In the genomic region with DNA sequence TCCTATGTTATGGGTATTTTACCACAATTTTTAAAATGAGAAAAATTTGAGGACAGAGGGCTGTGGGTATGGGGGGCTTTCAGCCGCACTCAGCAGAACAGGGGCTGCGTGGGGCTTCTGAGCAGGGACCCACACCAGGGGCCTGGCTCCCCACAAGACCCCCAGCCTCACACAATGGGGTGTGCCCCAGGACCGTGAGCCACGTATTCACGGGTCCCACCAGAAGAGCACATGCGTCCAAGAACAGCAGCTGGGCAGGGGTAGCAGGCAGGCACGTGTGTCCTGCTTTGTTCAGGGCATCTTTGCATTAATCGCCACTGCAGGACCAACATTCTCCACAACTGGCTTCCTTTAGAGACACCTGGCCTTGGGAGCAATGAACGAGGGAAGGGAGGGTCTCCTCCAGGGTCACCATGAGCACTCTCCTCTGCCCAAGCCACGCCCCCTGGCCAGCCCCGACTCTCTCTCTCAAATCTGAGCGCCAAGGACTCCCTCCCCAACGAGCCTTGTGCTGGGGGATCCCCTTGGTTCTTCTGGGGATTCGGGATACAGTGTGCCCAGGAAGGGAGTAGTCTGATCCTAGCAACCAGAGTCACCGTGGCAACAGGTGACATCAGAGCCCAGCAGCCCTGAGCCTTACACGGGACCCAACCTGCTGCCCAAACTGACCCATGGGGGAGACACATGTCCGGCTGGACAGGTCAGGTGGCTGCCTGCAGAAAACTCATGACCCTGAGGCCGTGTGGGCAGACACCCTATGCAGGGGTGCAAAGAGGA, we compare ENCODE assay signal across 1 cellular context.
TF ChIP-seq lines count a peak whose summit lies in the region.

No MANE protein-coding gene starts in this region.

TF ChIP-seq in SK-N-SH treated with all-trans-retinoic acid at 6 μM for 48 hours, 23 proteins besides CTCF, POLR2A, EP300 and RAD21 (continued from another document):
- TF ChIP-seq, protein P1, sequence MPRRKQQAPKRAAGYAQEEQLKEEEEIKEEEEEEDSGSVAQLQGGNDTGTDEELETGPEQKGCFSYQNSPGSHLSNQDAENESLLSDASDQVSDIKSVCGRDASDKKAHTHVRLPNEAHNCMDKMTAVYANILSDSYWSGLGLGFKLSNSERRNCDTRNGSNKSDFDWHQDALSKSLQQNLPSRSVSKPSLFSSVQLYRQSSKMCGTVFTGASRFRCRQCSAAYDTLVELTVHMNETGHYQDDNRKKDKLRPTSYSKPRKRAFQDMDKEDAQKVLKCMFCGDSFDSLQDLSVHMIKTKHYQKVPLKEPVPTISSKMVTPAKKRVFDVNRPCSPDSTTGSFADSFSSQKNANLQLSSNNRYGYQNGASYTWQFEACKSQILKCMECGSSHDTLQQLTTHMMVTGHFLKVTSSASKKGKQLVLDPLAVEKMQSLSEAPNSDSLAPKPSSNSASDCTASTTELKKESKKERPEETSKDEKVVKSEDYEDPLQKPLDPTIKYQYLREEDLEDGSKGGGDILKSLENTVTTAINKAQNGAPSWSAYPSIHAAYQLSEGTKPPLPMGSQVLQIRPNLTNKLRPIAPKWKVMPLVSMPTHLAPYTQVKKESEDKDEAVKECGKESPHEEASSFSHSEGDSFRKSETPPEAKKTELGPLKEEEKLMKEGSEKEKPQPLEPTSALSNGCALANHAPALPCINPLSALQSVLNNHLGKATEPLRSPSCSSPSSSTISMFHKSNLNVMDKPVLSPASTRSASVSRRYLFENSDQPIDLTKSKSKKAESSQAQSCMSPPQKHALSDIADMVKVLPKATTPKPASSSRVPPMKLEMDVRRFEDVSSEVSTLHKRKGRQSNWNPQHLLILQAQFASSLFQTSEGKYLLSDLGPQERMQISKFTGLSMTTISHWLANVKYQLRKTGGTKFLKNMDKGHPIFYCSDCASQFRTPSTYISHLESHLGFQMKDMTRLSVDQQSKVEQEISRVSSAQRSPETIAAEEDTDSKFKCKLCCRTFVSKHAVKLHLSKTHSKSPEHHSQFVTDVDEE (CRISPR knock-in tag; IDR thresholded peaks at IDR 0.05) = no peak
